In the genomic region with DNA sequence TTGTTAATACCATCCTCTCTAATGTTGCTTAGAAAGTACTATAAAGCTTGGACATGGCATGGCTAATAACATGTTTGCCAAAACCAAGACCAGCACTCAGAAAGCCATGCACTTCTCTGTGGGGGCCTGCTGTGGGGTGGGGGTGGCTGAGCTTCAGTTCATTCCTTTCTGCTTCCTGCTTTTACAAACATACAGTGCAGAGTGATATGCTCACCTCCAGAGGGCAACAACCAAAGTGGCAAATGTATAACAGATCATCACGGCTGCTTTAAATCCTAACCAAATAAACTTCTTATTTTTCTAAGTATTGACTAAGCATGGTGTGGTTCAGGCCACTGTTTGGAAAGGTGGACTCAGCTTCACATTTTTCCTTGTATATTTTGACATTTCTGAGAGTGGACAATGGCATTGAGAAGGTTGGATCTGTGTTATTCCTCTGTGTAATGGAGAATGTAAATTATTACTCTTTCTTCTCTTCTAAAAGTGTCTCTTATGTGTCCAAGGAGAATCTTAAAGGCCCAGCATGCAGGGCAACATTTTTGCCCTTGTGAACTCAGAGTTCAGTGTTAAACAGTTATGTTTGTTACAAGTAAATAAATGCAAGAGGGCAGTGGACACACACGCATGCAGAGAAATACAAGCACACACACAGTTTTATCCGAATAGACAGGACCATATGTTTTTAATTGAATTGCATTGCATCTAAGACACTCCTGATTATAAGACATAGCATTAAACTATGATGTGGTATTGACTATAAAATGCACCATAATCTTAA, we compare ENCODE assay signal across 15 cellular contexts.
DNase-seq lines count a peak whose midpoint lies in the region; ATAC-seq and TF ChIP-seq lines count a peak whose summit lies in the region.
"Had no signal": no experiment of that assay in that cellular context is flagged by ENCODE, and none has a peak within 500 bp of the region (broad histone marks: within the 10 kb centered on the region; RNA-seq: fewer than 3 reads in every experiment).

No MANE protein-coding gene starts in this region.

- CTCF ChIA-PET in A673 (lab: Charles Lee), result no interaction called here
- CTCF ChIA-PET in Panc1 (lab: Charles Lee), result no interaction called here
- CTCF ChIA-PET in activated CD4-positive, alpha-beta T cell treated with anti-CD3 and anti-CD28 coated beads for 36 hours (lab: Charles Lee), result interaction anchor here (0.7 kb wide), 1 partner anchor 88 kb away, joined by 3 read pairs; no protein-coding TSS in a partner anchor

- H3K4me3 ChIP-seq in A673 (ENCODE audit: low read depth, low read length, poor library complexity, severe bottlenecking) (no peak overlapping the region), Panc1 (ENCODE audit: low read depth in 2 of 2, low read length in 2 of 2) (no peak overlapping the region), fibroblast of pulmonary artery (replicated peaks; ENCODE audit: low read depth, low read length) (no peak overlapping the region)
- H3K4me3 ChIP-seq: gastroesophageal sphincter, mucosa of descending colon had no signal

- no peaks in the 10 kb centered on the region for H3K4me1 Mint-ChIP-seq in activated CD4-positive, alpha-beta T cell treated with anti-CD3 and anti-CD28 coated beads for 36 hours
- H3K4me1 Mint-ChIP-seq: activated naive CD4-positive, alpha-beta T cell treated with anti-CD3 and anti-CD28 coated beads, Interleukin-2, amount 50 U/mL, for 24 hours; immature natural killer cell had no signal

- in situ Hi-C loops in Panc1 (cut with HindIII; ENCODE audit: low pct_unique_long_range_greater_than_20kb, low sequenced_read_pairs), result no loop called here

- no peak overlapping the region for H3K4me3 Mint-ChIP-seq in activated CD4-positive, alpha-beta T cell treated with anti-CD3 and anti-CD28 coated beads for 36 hours
- H3K4me3 Mint-ChIP-seq: activated naive CD4-positive, alpha-beta T cell treated with anti-CD3 and anti-CD28 coated beads, Interleukin-2, amount 50 U/mL, for 24 hours; immature natural killer cell had no signal

- no peak for DNase-seq in A673 (ENCODE audit: low spot score)
- DNase-seq in H4 (ENCODE audit: low spot score), result peak; percentile 40
- no peak for DNase-seq in Panc1 (ENCODE audit: low read depth, low spot score)
- no peak for DNase-seq in fibroblast of pulmonary artery (ENCODE audit: low read depth)
- no peak for DNase-seq in HCEC 1CT
- no peak for DNase-seq in activated CD4-positive, alpha-beta T cell treated with anti-CD3 and anti-CD28 coated beads for 36 hours
- no peak for DNase-seq in SKM-1 (lab: John Stamatoyannopoulos, UW; ENCODE audit: unreplicated experiment)
- DNase-seq: activated CD8-positive, alpha-beta memory T cell treated with anti-CD3 and anti-CD28 coated beads, Interleukin-2, amount 50 U/mL, for 48 hours; DMS79 treated with DMSO at 0.1 percent for 48 hours; immature natural killer cell; mucosa of descending colon; NCI-H1092 treated with DMSO at 0.1 percent for 48 hours had no signal

- no peaks in the 10 kb centered on the region for H3K36me3 Mint-ChIP-seq in activated CD4-positive, alpha-beta T cell treated with anti-CD3 and anti-CD28 coated beads for 36 hours (ENCODE audit: low read depth)
- H3K36me3 Mint-ChIP-seq: activated naive CD4-positive, alpha-beta T cell treated with anti-CD3 and anti-CD28 coated beads, Interleukin-2, amount 50 U/mL, for 24 hours; immature natural killer cell had no signal

- H3K36me3 ChIP-seq in A673 (ENCODE audit: insufficient read depth, low read length, poor library complexity, severe bottlenecking) (no peaks in the 10 kb centered on the region), Panc1 (ENCODE audit: control insufficient read depth, insufficient read depth, low read length) (no peaks in the 10 kb centered on the region)
- H3K36me3 ChIP-seq: gastroesophageal sphincter had no signal

- no peaks in the 10 kb centered on the region for H3K9me3 Mint-ChIP-seq in activated CD4-positive, alpha-beta T cell treated with anti-CD3 and anti-CD28 coated beads for 36 hours (ENCODE audit: low read depth)
- H3K9me3 Mint-ChIP-seq: activated naive CD4-positive, alpha-beta T cell treated with anti-CD3 and anti-CD28 coated beads, Interleukin-2, amount 50 U/mL, for 24 hours; immature natural killer cell had no signal

- no peaks in the 10 kb centered on the region for H3K9me3 ChIP-seq in A673 (ENCODE audit: low read depth, low read length, poor library complexity, severe bottlenecking)
- H3K9me3 ChIP-seq in Panc1 (ENCODE audit: control insufficient read depth, insufficient read depth, low read depth, low read length), result no peaks in the 10 kb centered on the region
- H3K9me3 ChIP-seq: gastroesophageal sphincter, mucosa of descending colon had no signal

- POLR2A ChIA-PET in A673 (lab: Charles Lee; ENCODE audit: low non-redundant PET) (no interaction called here), Panc1 (lab: Charles Lee) (no interaction called here)
- POLR2A ChIA-PET in activated CD4-positive, alpha-beta T cell treated with anti-CD3 and anti-CD28 coated beads for 36 hours (lab: Charles Lee), result no interaction called here

- H3K27me3 ChIP-seq in A673 (replicated peaks; ENCODE audit: insufficient read depth, low read depth, low read length, poor library complexity) (no peaks in the 10 kb centered on the region), Panc1 (ENCODE audit: control insufficient read depth, insufficient read depth, low read length) (peaks cover 16% of the 10 kb centered on the region)
- H3K27me3 ChIP-seq: gastroesophageal sphincter had no signal

- H3K27me3 Mint-ChIP-seq in activated CD4-positive, alpha-beta T cell treated with anti-CD3 and anti-CD28 coated beads for 36 hours, result peaks cover 9% of the 10 kb centered on the region
- H3K27me3 Mint-ChIP-seq: activated naive CD4-positive, alpha-beta T cell treated with anti-CD3 and anti-CD28 coated beads, Interleukin-2, amount 50 U/mL, for 24 hours had no signal

- no TSS peak for BruUV-seq in A673 (replicated peaks; lab: Mats Ljungman, UMichigan)
- BruUV-seq in Panc1 (replicated peaks; lab: Mats Ljungman, UMichigan), result no TSS peak

- no peak overlapping the region for H3K27ac Mint-ChIP-seq in activated CD4-positive, alpha-beta T cell treated with anti-CD3 and anti-CD28 coated beads for 36 hours
- H3K27ac Mint-ChIP-seq: activated naive CD4-positive, alpha-beta T cell treated with anti-CD3 and anti-CD28 coated beads, Interleukin-2, amount 50 U/mL, for 24 hours; immature natural killer cell had no signal

- no peak overlapping the region for H3K27ac ChIP-seq in A673 (ENCODE audit: low read depth, low read length, poor library complexity, severe bottlenecking)
- no peak overlapping the region for H3K27ac ChIP-seq in Panc1 (ENCODE audit: low read length)
- H3K27ac ChIP-seq: gastroesophageal sphincter had no signal

- ATAC-seq in Panc1 (peak; percentile 75; the same call in 1 of the 2 replicates), HG02623 (IDR thresholded peaks at IDR 0.05; ENCODE audit: unreplicated experiment) (no peak)
- no peak for ATAC-seq in activated CD4-positive, alpha-beta T cell treated with anti-CD3 and anti-CD28 coated beads for 36 hours
- ATAC-seq: gastroesophageal sphincter, mucosa of descending colon had no signal

- H3K4me1 ChIP-seq in A673 (ENCODE audit: insufficient read depth, low read length, poor library complexity, severe bottlenecking) (no peaks in the 10 kb centered on the region), Panc1 (ENCODE audit: control insufficient read depth, insufficient read depth, low read length) (no peaks in the 10 kb centered on the region)
- H3K4me1 ChIP-seq: gastroesophageal sphincter had no signal

- intact Hi-C loops in A673 (cut with micrococcal nuclease; ENCODE audit: unreplicated experiment) (no loop called here), Panc1 (cut with micrococcal nuclease; ENCODE audit: unreplicated experiment) (no loop called here)
- intact Hi-C loops in activated CD4-positive, alpha-beta T cell treated with anti-CD3 and anti-CD28 coated beads for 36 hours (cut with DNase I, micrococcal nuclease), result no loop called here

- TF ChIP-seq CTCF in A673 (conservative IDR thresholded peaks at IDR 0.05; ENCODE audit: low read depth, low read length), result peak; percentile 21; the same call in 1 of the 2 replicates
- TF ChIP-seq CTCF in Panc1 (IDR thresholded peaks at IDR 0.05), result peak; percentile 55
- peak; percentile 14 for TF ChIP-seq CTCF in fibroblast of pulmonary artery (IDR thresholded peaks at IDR 0.05; ENCODE audit: low read length, missing control alignments)
